Comparison of ENCODE assay signal across 2 cellular contexts in genomic region chr15:100309984-100310291, GRCh38.
TF ChIP-seq lines count a peak whose summit lies in the region.

No MANE protein-coding gene starts in this region.

TF ChIP-seq in SK-N-SH, 30 proteins besides CTCF, POLR2A, EP300 and RAD21 (continued from another document):
- TF ChIP-seq REST (IDR thresholded peaks at IDR 0.05; ENCODE audit: low read depth, low read length): no peak
- TF ChIP-seq, protein P1, sequence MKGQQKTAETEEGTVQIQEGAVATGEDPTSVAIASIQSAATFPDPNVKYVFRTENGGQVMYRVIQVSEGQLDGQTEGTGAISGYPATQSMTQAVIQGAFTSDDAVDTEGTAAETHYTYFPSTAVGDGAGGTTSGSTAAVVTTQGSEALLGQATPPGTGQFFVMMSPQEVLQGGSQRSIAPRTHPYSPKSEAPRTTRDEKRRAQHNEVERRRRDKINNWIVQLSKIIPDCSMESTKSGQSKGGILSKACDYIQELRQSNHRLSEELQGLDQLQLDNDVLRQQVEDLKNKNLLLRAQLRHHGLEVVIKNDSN (IDR thresholded peaks at IDR 0.05; ENCODE audit: borderline replicate concordance, low read depth): no peak
- no peak for TF ChIP-seq TEAD4 (IDR thresholded peaks at IDR 0.05; ENCODE audit: borderline replicate concordance, insufficient read depth)
- TF ChIP-seq MEF2A (IDR thresholded peaks at IDR 0.05; ENCODE audit: borderline replicate concordance, low read depth): no peak
- no peak for TF ChIP-seq CHD2 (IDR thresholded peaks at IDR 0.05; ENCODE audit: low read length, partially characterized antibody)
- no peak for TF ChIP-seq EZH2phosphoT487 (IDR thresholded peaks at IDR 0.05; ENCODE audit: borderline replicate concordance, low read depth)
- no peak for TF ChIP-seq TCF12 (IDR thresholded peaks at IDR 0.05)
- no peak for TF ChIP-seq JUND (IDR thresholded peaks at IDR 0.05)
- no peak for TF ChIP-seq SIN3A (IDR thresholded peaks at IDR 0.05; ENCODE audit: borderline replicate concordance, low read depth, low read length)
- TF ChIP-seq GABPA (IDR thresholded peaks at IDR 0.05; ENCODE audit: low read depth): no peak
- no peak for TF ChIP-seq FOSL2 (IDR thresholded peaks at IDR 0.05; ENCODE audit: borderline replicate concordance, low read depth)
- no peak for TF ChIP-seq GATA2 (CRISPR knock-in tag; IDR thresholded peaks at IDR 0.05)
- TF ChIP-seq, protein P2, sequence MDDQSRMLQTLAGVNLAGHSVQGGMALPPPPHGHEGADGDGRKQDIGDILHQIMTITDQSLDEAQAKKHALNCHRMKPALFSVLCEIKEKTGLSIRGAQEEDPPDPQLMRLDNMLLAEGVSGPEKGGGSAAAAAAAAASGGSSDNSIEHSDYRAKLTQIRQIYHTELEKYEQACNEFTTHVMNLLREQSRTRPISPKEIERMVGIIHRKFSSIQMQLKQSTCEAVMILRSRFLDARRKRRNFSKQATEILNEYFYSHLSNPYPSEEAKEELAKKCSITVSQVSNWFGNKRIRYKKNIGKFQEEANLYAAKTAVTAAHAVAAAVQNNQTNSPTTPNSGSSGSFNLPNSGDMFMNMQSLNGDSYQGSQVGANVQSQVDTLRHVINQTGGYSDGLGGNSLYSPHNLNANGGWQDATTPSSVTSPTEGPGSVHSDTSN (IDR thresholded peaks at IDR 0.05): no peak

TF ChIP-seq in SK-N-SH treated with all-trans-retinoic acid at 6 μM for 48 hours, 23 proteins besides CTCF, POLR2A, EP300 and RAD21 (continued from another document):
- TF ChIP-seq CSRNP3 (CRISPR knock-in tag; IDR thresholded peaks at IDR 0.05) (no peak), ZNF565 (CRISPR knock-in tag; conservative IDR thresholded peaks at IDR 0.05; ENCODE audit: low read depth) (no peak), ZNF70 (CRISPR knock-in tag; IDR thresholded peaks at IDR 0.05) (no peak), ZNF8 (CRISPR knock-in tag; IDR thresholded peaks at IDR 0.05) (no peak), ESRRG (CRISPR knock-in tag; IDR thresholded peaks at IDR 0.05) (no peak), TOX (CRISPR knock-in tag; IDR thresholded peaks at IDR 0.05; ENCODE audit: borderline replicate concordance) (no peak), SNAI2 (CRISPR knock-in tag; IDR thresholded peaks at IDR 0.05) (no peak), GLIS3 (CRISPR knock-in tag; IDR thresholded peaks at IDR 0.05) (no peak), TCF4 (CRISPR knock-in tag; IDR thresholded peaks at IDR 0.05; ENCODE audit: borderline replicate concordance) (no peak)
- TF ChIP-seq, protein P3, sequence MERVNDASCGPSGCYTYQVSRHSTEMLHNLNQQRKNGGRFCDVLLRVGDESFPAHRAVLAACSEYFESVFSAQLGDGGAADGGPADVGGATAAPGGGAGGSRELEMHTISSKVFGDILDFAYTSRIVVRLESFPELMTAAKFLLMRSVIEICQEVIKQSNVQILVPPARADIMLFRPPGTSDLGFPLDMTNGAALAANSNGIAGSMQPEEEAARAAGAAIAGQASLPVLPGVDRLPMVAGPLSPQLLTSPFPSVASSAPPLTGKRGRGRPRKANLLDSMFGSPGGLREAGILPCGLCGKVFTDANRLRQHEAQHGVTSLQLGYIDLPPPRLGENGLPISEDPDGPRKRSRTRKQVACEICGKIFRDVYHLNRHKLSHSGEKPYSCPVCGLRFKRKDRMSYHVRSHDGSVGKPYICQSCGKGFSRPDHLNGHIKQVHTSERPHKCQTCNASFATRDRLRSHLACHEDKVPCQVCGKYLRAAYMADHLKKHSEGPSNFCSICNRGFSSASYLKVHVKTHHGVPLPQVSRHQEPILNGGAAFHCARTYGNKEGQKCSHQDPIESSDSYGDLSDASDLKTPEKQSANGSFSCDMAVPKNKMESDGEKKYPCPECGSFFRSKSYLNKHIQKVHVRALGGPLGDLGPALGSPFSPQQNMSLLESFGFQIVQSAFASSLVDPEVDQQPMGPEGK (CRISPR knock-in tag; IDR thresholded peaks at IDR 0.05; ENCODE audit: borderline replicate concordance): no peak
- TF ChIP-seq, protein P4, sequence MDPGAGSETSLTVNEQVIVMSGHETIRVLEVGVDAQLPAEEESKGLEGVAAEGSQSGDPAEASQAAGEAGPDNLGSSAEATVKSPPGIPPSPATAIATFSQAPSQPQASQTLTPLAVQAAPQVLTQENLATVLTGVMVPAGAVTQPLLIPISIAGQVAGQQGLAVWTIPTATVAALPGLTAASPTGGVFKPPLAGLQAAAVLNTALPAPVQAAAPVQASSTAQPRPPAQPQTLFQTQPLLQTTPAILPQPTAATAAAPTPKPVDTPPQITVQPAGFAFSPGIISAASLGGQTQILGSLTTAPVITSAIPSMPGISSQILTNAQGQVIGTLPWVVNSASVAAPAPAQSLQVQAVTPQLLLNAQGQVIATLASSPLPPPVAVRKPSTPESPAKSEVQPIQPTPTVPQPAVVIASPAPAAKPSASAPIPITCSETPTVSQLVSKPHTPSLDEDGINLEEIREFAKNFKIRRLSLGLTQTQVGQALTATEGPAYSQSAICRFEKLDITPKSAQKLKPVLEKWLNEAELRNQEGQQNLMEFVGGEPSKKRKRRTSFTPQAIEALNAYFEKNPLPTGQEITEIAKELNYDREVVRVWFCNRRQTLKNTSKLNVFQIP (CRISPR knock-in tag; IDR thresholded peaks at IDR 0.05; ENCODE audit: borderline replicate concordance, low read depth): no peak
